14 cellular contexts compared by ENCODE assay signal in the genomic region with DNA sequence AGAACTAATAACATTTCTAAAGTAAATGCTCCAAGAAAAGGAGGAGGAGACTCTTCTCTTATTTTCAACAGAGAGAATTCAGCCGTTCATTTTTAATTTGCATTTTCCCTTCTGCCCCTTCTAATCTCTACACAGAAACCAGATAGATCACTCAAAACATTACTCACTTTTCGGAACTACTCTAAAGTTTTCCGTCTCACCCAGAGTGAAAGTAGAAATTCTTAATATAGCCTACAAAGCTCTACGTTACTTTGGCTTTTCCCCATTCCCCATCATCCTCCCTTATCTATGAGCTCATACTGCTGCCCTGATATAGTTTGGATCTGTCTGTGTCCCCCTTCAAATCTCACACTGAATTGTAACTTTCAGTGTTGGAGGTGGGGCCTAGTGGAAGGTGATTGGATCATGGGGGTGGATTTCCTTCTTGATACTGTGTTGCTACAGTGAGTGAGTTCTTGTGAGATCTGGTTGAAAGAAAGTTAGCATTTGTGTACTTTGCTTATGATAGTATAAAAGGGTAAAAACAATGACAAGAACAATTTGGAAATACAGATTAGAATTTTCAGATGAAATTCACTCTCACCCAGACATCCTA.
DNase-seq lines count a peak whose midpoint lies in the region; ATAC-seq and TF ChIP-seq lines count a peak whose summit lies in the region.
"Had no signal": no experiment of that assay in that cellular context is flagged by ENCODE, and none has a peak within 500 bp of the region (broad histone marks: within the 10 kb centered on the region; RNA-seq: fewer than 3 reads in every experiment).

No MANE protein-coding gene starts in this region.

- H3K9me3 Mint-ChIP-seq in stimulated activated naive B cell treated with anti-CD40 and anti-IgM and Interleukin-4, amounts not matched to agents 10 μg/mL and 1 μg/mL and 100 μg/mL, for 72 hours = peaks cover 0 to 2% of the 10 kb centered on the region in 2 donors
- H3K9me3 Mint-ChIP-seq in activated naive CD8-positive, alpha-beta T cell treated with anti-CD3 and anti-CD28 coated beads, Interleukin-2, amount 50 U/mL, for 24 hours = peaks cover 11% of the 10 kb centered on the region
- H3K9me3 Mint-ChIP-seq: activated naive CD4-positive, alpha-beta T cell treated with anti-CD3 and anti-CD28 coated beads for 36 hours had no signal

- TF ChIP-seq POLR2A in thyroid gland (IDR thresholded peaks at IDR 0.05) (no peak), body of pancreas (IDR thresholded peaks at IDR 0.05) (no peak)

- no peak overlapping the region for H3K4me3 ChIP-seq in thyroid gland (replicated peaks in 1 of 3)
- no peak overlapping the region for H3K4me3 ChIP-seq in body of pancreas
- H3K4me3 ChIP-seq: skin epidermis had no signal

- ATAC-seq in GM19023 (IDR thresholded peaks at IDR 0.05; ENCODE audit: unreplicated experiment) = peak; percentile 87
- ATAC-seq in GM21737 (IDR thresholded peaks at IDR 0.05; ENCODE audit: unreplicated experiment) = peak; percentile 70
- ATAC-seq in HG03135 (IDR thresholded peaks at IDR 0.05; ENCODE audit: unreplicated experiment) = peak; percentile 69
- peak in 1 of 2 donors; percentile 67 for ATAC-seq in stimulated activated naive B cell treated with anti-CD40 and anti-IgM and Interleukin-4, amounts not matched to agents 10 μg/mL and 1 μg/mL and 100 μg/mL, for 72 hours (replicated peaks)
- ATAC-seq in activated naive CD8-positive, alpha-beta T cell treated with anti-CD3 and anti-CD28 coated beads, Interleukin-2, amount 50 U/mL, for 24 hours = no peak
- ATAC-seq in body of pancreas = no peak

- H3K9me3 ChIP-seq in thyroid gland (no peaks in the 10 kb centered on the region), body of pancreas (no peaks in the 10 kb centered on the region)

- 72 to 81% methylated on average over 4 of the region's 4 CpGs for WGBS in thyroid gland, 2 donors
- WGBS in body of pancreas, 2 donors = 66 to 76% methylated on average over 4 of the region's 4 CpGs

- H3K27ac Mint-ChIP-seq in stimulated activated naive B cell treated with anti-CD40 and anti-IgM and Interleukin-4, amounts not matched to agents 10 μg/mL and 1 μg/mL and 100 μg/mL, for 72 hours = peak overlapping the region; percentile 65
- no peak overlapping the region for H3K27ac Mint-ChIP-seq in activated naive CD8-positive, alpha-beta T cell treated with anti-CD3 and anti-CD28 coated beads, Interleukin-2, amount 50 U/mL, for 24 hours
- H3K27ac Mint-ChIP-seq: activated naive CD4-positive, alpha-beta T cell treated with anti-CD3 and anti-CD28 coated beads for 36 hours; CD14-positive monocyte had no signal

- H3K4me1 ChIP-seq in thyroid gland (no peaks in the 10 kb centered on the region), body of pancreas (no peaks in the 10 kb centered on the region)

- peak overlapping the region; percentile 12 to 22 for H3K4me3 Mint-ChIP-seq in stimulated activated naive B cell treated with anti-CD40 and anti-IgM and Interleukin-4, amounts not matched to agents 10 μg/mL and 1 μg/mL and 100 μg/mL, for 72 hours
- no peak overlapping the region for H3K4me3 Mint-ChIP-seq in activated naive CD8-positive, alpha-beta T cell treated with anti-CD3 and anti-CD28 coated beads, Interleukin-2, amount 50 U/mL, for 24 hours
- H3K4me3 Mint-ChIP-seq: activated naive CD4-positive, alpha-beta T cell treated with anti-CD3 and anti-CD28 coated beads for 36 hours; CD14-positive monocyte had no signal

- no peak for TF ChIP-seq CTCF in thyroid gland (IDR thresholded peaks at IDR 0.05)
- no peak for TF ChIP-seq CTCF in body of pancreas (IDR thresholded peaks at IDR 0.05)

- H3K4me1 Mint-ChIP-seq in stimulated activated naive B cell treated with anti-CD40 and anti-IgM and Interleukin-4, amounts not matched to agents 10 μg/mL and 1 μg/mL and 100 μg/mL, for 72 hours = no peaks in the 10 kb centered on the region
- no peaks in the 10 kb centered on the region for H3K4me1 Mint-ChIP-seq in activated naive CD8-positive, alpha-beta T cell treated with anti-CD3 and anti-CD28 coated beads, Interleukin-2, amount 50 U/mL, for 24 hours
- H3K4me1 Mint-ChIP-seq: CD14-positive monocyte had no signal

- H3K27ac ChIP-seq in thyroid gland = no peak overlapping the region
- no peak overlapping the region for H3K27ac ChIP-seq in body of pancreas
- H3K27ac ChIP-seq: skin epidermis had no signal

- H3K36me3 Mint-ChIP-seq in stimulated activated naive B cell treated with anti-CD40 and anti-IgM and Interleukin-4, amounts not matched to agents 10 μg/mL and 1 μg/mL and 100 μg/mL, for 72 hours = no peaks in the 10 kb centered on the region
- no peaks in the 10 kb centered on the region for H3K36me3 Mint-ChIP-seq in activated naive CD8-positive, alpha-beta T cell treated with anti-CD3 and anti-CD28 coated beads, Interleukin-2, amount 50 U/mL, for 24 hours (ENCODE audit: low read depth)
- H3K36me3 Mint-ChIP-seq: CD14-positive monocyte had no signal

- intact Hi-C loops in thyroid gland (cut with DNase I) = no loop called here
- intact Hi-C loops in body of pancreas (cut with DNase I) = no loop called here

- no peak for DNase-seq in stimulated activated naive B cell treated with anti-CD40 and anti-IgM and Interleukin-4, amounts not matched to agents 10 μg/mL and 1 μg/mL and 100 μg/mL, for 72 hours
- DNase-seq in activated naive CD8-positive, alpha-beta T cell treated with anti-CD3 and anti-CD28 coated beads, Interleukin-2, amount 50 U/mL, for 24 hours = no peak
- no peak for DNase-seq in thyroid gland
- no peak for DNase-seq in body of pancreas
- DNase-seq in UCSD-AML1 (lab: John Stamatoyannopoulos, UW; ENCODE audit: unreplicated experiment) = no peak
- DNase-seq: activated naive CD4-positive, alpha-beta T cell treated with anti-CD3 and anti-CD28 coated beads for 36 hours; EL; HCEC 1CT; nucleus accumbens had no signal

- no peaks in the 10 kb centered on the region for H3K27me3 Mint-ChIP-seq in stimulated activated naive B cell treated with anti-CD40 and anti-IgM and Interleukin-4, amounts not matched to agents 10 μg/mL and 1 μg/mL and 100 μg/mL, for 72 hours
- H3K27me3 Mint-ChIP-seq in activated naive CD8-positive, alpha-beta T cell treated with anti-CD3 and anti-CD28 coated beads, Interleukin-2, amount 50 U/mL, for 24 hours = no peaks in the 10 kb centered on the region

- H3K36me3 ChIP-seq in thyroid gland (no peaks in the 10 kb centered on the region), body of pancreas (replicated peaks in 1 of 2; ENCODE audit: insufficient read depth in 1 of 2, low read depth in 2 of 2) (no peaks in the 10 kb centered on the region)

- H3K27me3 ChIP-seq in thyroid gland (no peaks in the 10 kb centered on the region), body of pancreas (no peaks in the 10 kb centered on the region)

Comparison
In these comparisons a context has a peak if more than half of its experiments do, and no peak if none do; other contexts are left out.
1. ATAC-seq: peak in GM19023 (single experiment), GM21737 (single experiment) and HG03135 (single experiment); none in activated naive CD8-positive, alpha-beta T cell treated with anti-CD3 and anti-CD28 coated beads, Interleukin-2, amount 50 U/mL, for 24 hours (single experiment) and body of pancreas (single experiment).